In the genomic region with DNA sequence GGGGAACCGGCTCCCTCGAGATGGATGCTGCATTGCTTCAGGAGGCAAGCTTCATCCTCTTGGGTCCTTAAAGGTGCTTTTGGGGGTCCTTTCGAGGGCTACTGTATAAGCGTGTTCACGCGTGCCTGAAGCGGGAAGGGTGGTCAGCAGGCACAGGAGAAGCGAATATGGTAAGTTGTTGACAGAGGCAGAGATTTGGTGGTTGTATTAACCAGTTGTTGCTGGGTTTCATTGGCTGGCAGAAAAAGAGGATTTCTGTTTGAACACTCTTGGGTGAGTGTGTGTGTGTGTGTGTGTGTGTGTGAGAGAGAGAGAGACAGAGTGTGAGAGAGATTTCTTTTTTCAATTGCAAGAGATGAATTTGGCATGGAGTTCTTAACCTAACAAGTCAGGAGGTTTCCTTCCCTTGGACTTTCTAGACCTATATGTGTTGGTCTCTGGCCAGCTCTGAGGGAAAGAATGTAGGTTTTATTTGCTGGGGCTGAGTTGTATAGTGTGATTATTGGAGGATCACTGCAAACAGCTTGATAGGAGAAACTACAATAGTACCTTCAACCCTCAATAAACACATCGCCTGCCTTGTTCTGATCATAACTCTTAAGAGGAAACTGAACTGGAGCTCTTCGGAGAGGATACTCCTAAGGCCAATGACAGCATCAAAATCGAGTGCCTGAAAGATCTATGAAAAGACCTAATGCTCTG, we compare ENCODE assay signal across 7 cellular contexts. TPM values are rescaled to one million over a fixed set of nuclear protein-coding genes. Genes with fewer than 3 reads are reported as not detected.
DNase-seq lines count a peak whose midpoint lies in the region; ATAC-seq and TF ChIP-seq lines count a peak whose summit lies in the region.

No MANE protein-coding gene starts in this region.

- H3K27me3 ChIP-seq in skeletal muscle satellite cell (ENCODE audit: control insufficient read depth, insufficient read depth, low read length): no peaks in the 10 kb centered on the region

- TF ChIP-seq CTCF in GM12864 (IDR thresholded peaks at IDR 0.05; ENCODE audit: low read depth, low read length, missing control alignments): no peak
- no peak for TF ChIP-seq CTCF in activated B cell treated with CpG ODN at 0.5 μM for 24 hours (IDR thresholded peaks at IDR 0.05)
- no peak for TF ChIP-seq CTCF in glutamatergic neuron (IDR thresholded peaks at IDR 0.05; ENCODE audit: partially characterized antibody, unreplicated experiment)

- H3K4me3 Mint-ChIP-seq in activated B cell treated with CpG ODN at 0.5 μM for 24 hours: peak overlapping the region; percentile 90
- peak overlapping the region; percentile 83 for H3K4me3 Mint-ChIP-seq in glutamatergic neuron (ENCODE audit: unreplicated experiment)

- peak overlapping the region; percentile 81 for H3K27ac Mint-ChIP-seq in activated B cell treated with CpG ODN at 0.5 μM for 24 hours
- peak overlapping the region; percentile 28 for H3K27ac Mint-ChIP-seq in glutamatergic neuron (ENCODE audit: unreplicated experiment)

- CTCF ChIA-PET in activated B cell treated with CpG ODN at 0.5 μM for 24 hours (lab: Charles Lee): interaction anchor here (1.3 kb wide), 1 partner anchor 466 kb away, joined by 3 read pairs; no protein-coding TSS in a partner anchor

- no peaks in the 10 kb centered on the region for H3K27me3 Mint-ChIP-seq in activated B cell treated with CpG ODN at 0.5 μM for 24 hours
- H3K27me3 Mint-ChIP-seq in glutamatergic neuron (ENCODE audit: unreplicated experiment): no peaks in the 10 kb centered on the region

- POLR2A ChIA-PET in activated B cell treated with CpG ODN at 0.5 μM for 24 hours (lab: Charles Lee): interaction anchor here (0.6 to 1.5 kb wide), 5 partner anchors 13 to 1286 kb away, joined by 3 to 7 read pairs (median 4); no protein-coding TSS in a partner anchor

- H3K4me1 ChIP-seq in skeletal muscle satellite cell (ENCODE audit: control insufficient read depth, insufficient read depth, low read length): peaks cover 45% of the 10 kb centered on the region

- H3K4me2 ChIP-seq in skeletal muscle satellite cell (ENCODE audit: low read length): peak overlapping the region; percentile 81

- H3K4me3 ChIP-seq in GM12864 (ENCODE audit: low read depth, low read length) (peak overlapping the region; percentile 98), skeletal muscle satellite cell (ENCODE audit: low read length) (peak overlapping the region; percentile 79)

- peak; percentile 4 for ATAC-seq in HG03196 (IDR thresholded peaks at IDR 0.05; ENCODE audit: unreplicated experiment)
- ATAC-seq in activated B cell treated with CpG ODN at 0.5 μM for 24 hours (ENCODE audit: low read depth): no peak
- ATAC-seq in GM21737 (IDR thresholded peaks at IDR 0.05; ENCODE audit: unreplicated experiment): no peak

- H3K4me1 Mint-ChIP-seq in activated B cell treated with CpG ODN at 0.5 μM for 24 hours (peaks cover 38% of the 10 kb centered on the region), glutamatergic neuron (ENCODE audit: low read depth, unreplicated experiment) (peaks cover 19% of the 10 kb centered on the region)

- intact Hi-C loops in activated B cell treated with CpG ODN at 0.5 μM for 24 hours (cut with micrococcal nuclease): loop anchor here (1.0 to 10.0 kb wide), 8 partner anchors 67 to 552 kb away; partner anchors contain the start of genes ANAPC16, ASCC1, DNAJB12 and DNAJC9

- no peaks in the 10 kb centered on the region for H3K9me3 ChIP-seq in skeletal muscle satellite cell (replicated peaks; ENCODE audit: low read length)

- H3K9me3 Mint-ChIP-seq in activated B cell treated with CpG ODN at 0.5 μM for 24 hours (no peaks in the 10 kb centered on the region), glutamatergic neuron (ENCODE audit: unreplicated experiment) (no peaks in the 10 kb centered on the region)

- H3K36me3 ChIP-seq in skeletal muscle satellite cell (ENCODE audit: insufficient read depth, low read length): no peaks in the 10 kb centered on the region

- H3K36me3 Mint-ChIP-seq in activated B cell treated with CpG ODN at 0.5 μM for 24 hours (ENCODE audit: low read depth): no peaks in the 10 kb centered on the region
- no peaks in the 10 kb centered on the region for H3K36me3 Mint-ChIP-seq in glutamatergic neuron (ENCODE audit: unreplicated experiment)

- H3K9ac ChIP-seq in skeletal muscle satellite cell (ENCODE audit: low read depth, low read length): peak overlapping the region; percentile 81

- DNase-seq in GM12864 (ENCODE audit: low read depth) (no peak), activated B cell treated with CpG ODN at 0.5 μM for 24 hours (no peak), glutamatergic neuron (no peak), T-helper 9 cell (no peak)

RNA-seq across cellular contexts. Expression of gene MCU, which starts 1.1 kb away (rescaled TPM):
- 13.8 and 15.5 TPM in 2 replicates for total RNA-seq in activated B cell treated with CpG ODN at 0.5 μM for 24 hours
- total RNA-seq in glutamatergic neuron (ENCODE audit: unreplicated experiment): 15.2 TPM
- total RNA-seq in skeletal muscle satellite cell (2012; rRNA removed): 30.9 and 40.0 TPM in 2 replicates
